ENCODE assay signal across 30 cellular contexts in genomic region chr16:65225488-65225887, GRCh38.
"Had no signal": no experiment of that assay in that cellular context is flagged by ENCODE, and none has a peak within 500 bp of the region (broad histone marks: within the 10 kb centered on the region; RNA-seq: fewer than 3 reads in every experiment).

No MANE protein-coding gene starts in this region.

- H3K27me3 Mint-ChIP-seq: activated CD4-positive, alpha-beta memory T cell treated with anti-CD3 and anti-CD28 coated beads for 36 hours; activated CD4-positive, alpha-beta T cell treated with anti-CD3 and anti-CD28 coated beads for 36 hours; activated CD4-positive, alpha-beta T cell treated with anti-CD3 and anti-CD28 coated beads, Interleukin-2, amount 10 ng/mL, durations not matched to agents 24 days and 14 days; activated CD8-positive, alpha-beta memory T cell treated with anti-CD3 and anti-CD28 coated beads, Interleukin-2, amount 10 ng/mL, durations not matched to agents 7 days and 5 days; activated naive CD4-positive, alpha-beta T cell treated with anti-CD3 and anti-CD28 coated beads, Interleukin-2, amount 50 U/mL, for 24 hours; activated naive CD8-positive, alpha-beta T cell treated with anti-CD3 and anti-CD28 coated beads for 36 hours; T-helper 17 cell had no signal

- H3K27ac Mint-ChIP-seq: activated CD4-positive, alpha-beta memory T cell treated with anti-CD3 and anti-CD28 coated beads for 36 hours; activated CD4-positive, alpha-beta T cell treated with anti-CD3 and anti-CD28 coated beads for 36 hours; activated CD4-positive, alpha-beta T cell treated with anti-CD3 and anti-CD28 coated beads, Interleukin-2, amount 10 ng/mL, durations not matched to agents 24 days and 14 days; activated CD8-positive, alpha-beta memory T cell treated with anti-CD3 and anti-CD28 coated beads, Interleukin-2, amount 10 ng/mL, durations not matched to agents 7 days and 5 days; activated CD8-positive, alpha-beta T cell treated with anti-CD3 and anti-CD28 coated beads, Interleukin-2, amount 10 ng/mL, durations not matched to agents 7 days and 5 days; activated naive CD4-positive, alpha-beta T cell treated with anti-CD3 and anti-CD28 coated beads for 36 hours; activated naive CD4-positive, alpha-beta T cell treated with anti-CD3 and anti-CD28 coated beads, Interleukin-2, amount 50 U/mL, for 24 hours; activated naive CD8-positive, alpha-beta T cell treated with anti-CD3 and anti-CD28 coated beads for 36 hours; activated naive CD8-positive, alpha-beta T cell treated with anti-CD3 and anti-CD28 coated beads, Interleukin-2, amount 50 U/mL, for 24 hours; activated T-helper 1 cell treated with anti-CD3 and anti-CD28 coated beads, Interleukin-12 subunit alpha, Interleukin-12 subunit beta, Interleukin-2, Interleukin-4 antibody, amounts not matched to agents 30 ng/mL and 10 ng/mL and 1 ng/mL, durations not matched to agents 14 hours and 24 hours and 36 hours; activated T-helper 2 cell treated with anti-CD3 and anti-CD28 coated beads, Interferon-gamma antibody, Interleukin-2, Interleukin-4, amounts not matched to agents 10 μg/mL and 5 μg/mL and 100 μg/mL, durations not matched to agents 14 hours and 24 hours and 36 hours; T-helper 17 cell; T-helper 2 cell treated with Interferon-gamma antibody and Interleukin-4, amounts not matched to agents 5 μg/mL and 100 μg/mL, for 36 hours had no signal

- H3K27me3 ChIP-seq: adrenal gland, body of pancreas had no signal

- H3K4me3 Mint-ChIP-seq: activated CD4-positive, alpha-beta memory T cell treated with anti-CD3 and anti-CD28 coated beads for 36 hours; activated CD4-positive, alpha-beta T cell treated with anti-CD3 and anti-CD28 coated beads for 36 hours; activated CD4-positive, alpha-beta T cell treated with anti-CD3 and anti-CD28 coated beads, Interleukin-2, amount 10 ng/mL, durations not matched to agents 24 days and 14 days; activated CD8-positive, alpha-beta memory T cell treated with anti-CD3 and anti-CD28 coated beads, Interleukin-2, amount 10 ng/mL, durations not matched to agents 7 days and 5 days; activated CD8-positive, alpha-beta T cell treated with anti-CD3 and anti-CD28 coated beads, Interleukin-2, amount 10 ng/mL, durations not matched to agents 7 days and 5 days; activated naive CD4-positive, alpha-beta T cell treated with anti-CD3 and anti-CD28 coated beads for 36 hours; activated naive CD4-positive, alpha-beta T cell treated with anti-CD3 and anti-CD28 coated beads, Interleukin-2, amount 50 U/mL, for 24 hours; activated naive CD8-positive, alpha-beta T cell treated with anti-CD3 and anti-CD28 coated beads for 36 hours; activated naive CD8-positive, alpha-beta T cell treated with anti-CD3 and anti-CD28 coated beads, Interleukin-2, amount 50 U/mL, for 24 hours; activated T-helper 1 cell treated with anti-CD3 and anti-CD28 coated beads, Interleukin-12 subunit alpha, Interleukin-12 subunit beta, Interleukin-2, Interleukin-4 antibody, amounts not matched to agents 30 ng/mL and 10 ng/mL and 1 ng/mL, durations not matched to agents 14 hours and 24 hours and 36 hours; T-helper 17 cell; T-helper 2 cell treated with Interferon-gamma antibody and Interleukin-4, amounts not matched to agents 5 μg/mL and 100 μg/mL, for 36 hours had no signal

- H3K4me3 ChIP-seq: adrenal gland, body of pancreas had no signal

- ATAC-seq: activated CD4-positive, alpha-beta T cell treated with anti-CD3 and anti-CD28 coated beads for 36 hours; activated CD8-positive, alpha-beta memory T cell treated with anti-CD3 and anti-CD28 coated beads, Interleukin-2, amount 10 ng/mL, durations not matched to agents 7 days and 5 days; activated CD8-positive, alpha-beta T cell treated with anti-CD3 and anti-CD28 coated beads, Interleukin-2, amount 10 ng/mL, durations not matched to agents 7 days and 5 days; activated naive CD8-positive, alpha-beta T cell treated with anti-CD3 and anti-CD28 coated beads, Interleukin-2, amount 50 U/mL, for 24 hours; body of pancreas; T-helper 17 cell had no signal

- H3K9me3 Mint-ChIP-seq: activated CD4-positive, alpha-beta memory T cell treated with anti-CD3 and anti-CD28 coated beads for 36 hours; activated CD4-positive, alpha-beta T cell treated with anti-CD3 and anti-CD28 coated beads, Interleukin-2, amount 10 ng/mL, durations not matched to agents 24 days and 14 days; activated naive CD4-positive, alpha-beta T cell treated with anti-CD3 and anti-CD28 coated beads for 36 hours had no signal

- H3K27ac ChIP-seq: adrenal gland, body of pancreas, epithelial cell of prostate, WERI-Rb-1 had no signal

- H3K4me1 ChIP-seq: adrenal gland, body of pancreas had no signal

- H3K4me1 Mint-ChIP-seq: activated CD4-positive, alpha-beta T cell treated with anti-CD3 and anti-CD28 coated beads for 36 hours; activated CD4-positive, alpha-beta T cell treated with anti-CD3 and anti-CD28 coated beads, Interleukin-2, amount 10 ng/mL, durations not matched to agents 24 days and 14 days; activated CD8-positive, alpha-beta memory T cell treated with anti-CD3 and anti-CD28 coated beads, Interleukin-2, amount 10 ng/mL, durations not matched to agents 7 days and 5 days; activated naive CD4-positive, alpha-beta T cell treated with anti-CD3 and anti-CD28 coated beads, Interleukin-2, amount 50 U/mL, for 24 hours; activated naive CD8-positive, alpha-beta T cell treated with anti-CD3 and anti-CD28 coated beads for 36 hours; activated naive CD8-positive, alpha-beta T cell treated with anti-CD3 and anti-CD28 coated beads, Interleukin-2, amount 50 U/mL, for 24 hours; T-helper 17 cell had no signal

- DNase-seq: activated CD4-positive, alpha-beta memory T cell treated with anti-CD3 and anti-CD28 coated beads for 36 hours; activated CD4-positive, alpha-beta T cell treated with anti-CD3 and anti-CD28 coated beads for 36 hours; activated CD4-positive, alpha-beta T cell treated with anti-CD3 and anti-CD28 coated beads, Interleukin-2, amount 10 ng/mL, durations not matched to agents 24 days and 14 days; activated CD4-positive, CD25-positive, alpha-beta regulatory T cell; activated CD4-positive, CD25-positive, alpha-beta regulatory T cell treated with anti-CD3 and anti-CD28 coated beads, Interleukin-2, amount 50 U/mL, for 72 hours; activated CD8-positive, alpha-beta memory T cell treated with anti-CD3 and anti-CD28 coated beads, Interleukin-2, amount 10 ng/mL, durations not matched to agents 7 days and 5 days; activated CD8-positive, alpha-beta memory T cell treated with anti-CD3 and anti-CD28 coated beads, Interleukin-2, amount 50 U/mL, for 4 hours; activated CD8-positive, alpha-beta T cell treated with anti-CD3 and anti-CD28 coated beads, Interleukin-2, amount 10 ng/mL, durations not matched to agents 7 days and 5 days; activated effector memory CD4-positive, alpha-beta T cell treated with anti-CD3 and anti-CD28 coated beads, Interleukin-2, amount 50 U/mL, for 16 hours; activated naive CD4-positive, alpha-beta T cell treated with anti-CD3 and anti-CD28 coated beads for 36 hours; activated naive CD8-positive, alpha-beta T cell treated with anti-CD3 and anti-CD28 coated beads for 36 hours; activated naive CD8-positive, alpha-beta T cell treated with anti-CD3 and anti-CD28 coated beads, Interleukin-2, amount 50 U/mL, for 24 hours; activated T-cell treated with anti-CD3 and anti-CD28 coated beads, Interleukin-2, amount 50 U/mL, for 1 hour; activated T-cell treated with anti-CD3 and anti-CD28 coated beads, Interleukin-2, amount 50 U/mL, for 48 hours; adrenal gland; amygdala; aorta; body of pancreas; caudate nucleus; effector CD8-positive, alpha-beta T cell; foreskin fibroblast; head of caudate nucleus; T-helper 17 cell; T1000; WERI-Rb-1 had no signal

- H3K36me3 Mint-ChIP-seq: activated CD4-positive, alpha-beta memory T cell treated with anti-CD3 and anti-CD28 coated beads for 36 hours; activated CD8-positive, alpha-beta memory T cell treated with anti-CD3 and anti-CD28 coated beads, Interleukin-2, amount 10 ng/mL, durations not matched to agents 7 days and 5 days; activated naive CD4-positive, alpha-beta T cell treated with anti-CD3 and anti-CD28 coated beads, Interleukin-2, amount 50 U/mL, for 24 hours; activated naive CD8-positive, alpha-beta T cell treated with anti-CD3 and anti-CD28 coated beads for 36 hours had no signal

- H3K36me3 ChIP-seq: adrenal gland, WERI-Rb-1 had no signal

- H3K9me3 ChIP-seq: adrenal gland, body of pancreas had no signal
